In genomic region chr12:122965356-122965755, GRCh38 we compare ENCODE assay signal across 9 cellular contexts. TPM values are rescaled to one million over a fixed set of nuclear protein-coding genes. Genes with fewer than 3 reads are reported as not detected.
DNase-seq lines count a peak whose midpoint lies in the region; ATAC-seq and TF ChIP-seq lines count a peak whose summit lies in the region.
"Had no signal": no experiment of that assay in that cellular context is flagged by ENCODE, and none has a peak within 500 bp of the region (broad histone marks: within the 10 kb centered on the region; RNA-seq: fewer than 3 reads in every experiment).

No MANE protein-coding gene starts in this region.

- no peaks in the 10 kb centered on the region for H3K27me3 Mint-ChIP-seq in Caco-2 (ENCODE audit: insufficient read depth, unreplicated experiment)

- H3K9ac ChIP-seq in NT2/D1 (ENCODE audit: insufficient read length, low read depth) (peak overlapping the region; percentile 91), parathyroid adenoma (peak overlapping the region; percentile 31)

- peak overlapping the region; percentile 61 for H2AFZ ChIP-seq in parathyroid adenoma

- H3K27ac ChIP-seq in ectodermal cell (ENCODE audit: insufficient read depth, low read depth, low read length, poor library complexity, severe bottlenecking) (no peak overlapping the region), parathyroid adenoma (peak overlapping the region; percentile 17)

- TF ChIP-seq CTCF in Caco-2 (IDR thresholded peaks at IDR 0.05; ENCODE audit: insufficient read depth in 1 of 2, low read depth in 1 of 2, low read length in 1 of 2, severe bottlenecking in 1 of 2, unreplicated experiment in 1 of 2) (no peak), parathyroid adenoma (IDR thresholded peaks at IDR 0.05) (no peak)

- POLR2A ChIA-PET in Caco-2 (lab: Charles Lee) = no interaction called here

- ATAC-seq in HG02588 (IDR thresholded peaks at IDR 0.05; ENCODE audit: unreplicated experiment) (no peak), HG02840 (IDR thresholded peaks at IDR 0.05; ENCODE audit: low FRiP score, unreplicated experiment) (no peak)

- peaks cover 8% of the 10 kb centered on the region; the same call in 1 of the 2 replicates for H3K4me1 ChIP-seq in Caco-2
- peaks cover 13% of the 10 kb centered on the region for H3K4me1 ChIP-seq in NT2/D1 (ENCODE audit: insufficient read depth, insufficient read length)
- peaks cover 22% of the 10 kb centered on the region for H3K4me1 ChIP-seq in ectodermal cell (ENCODE audit: control insufficient read depth, insufficient read depth, low read length)
- H3K4me1 ChIP-seq in parathyroid adenoma = peaks cover 16% of the 10 kb centered on the region

- H3K9me3 Mint-ChIP-seq in Caco-2 (ENCODE audit: unreplicated experiment) = no peaks in the 10 kb centered on the region

- H3K4me3 ChIP-seq in Caco-2 (ENCODE audit: low read depth, low read length) (peak overlapping the region; percentile 53), NT2/D1 (ENCODE audit: insufficient read length, low read depth) (peak overlapping the region; percentile 69), ectodermal cell (ENCODE audit: insufficient read depth, low read depth, low read length) (peak overlapping the region; percentile 59), parathyroid adenoma (ENCODE audit: low read depth, low read length) (peak overlapping the region; percentile 80)

- WGBS in ectodermal cell, 2 experiments = 15 to 21% methylated on average over 11 of the region's 11 CpGs

- H3K27ac Mint-ChIP-seq in Caco-2 (ENCODE audit: unreplicated experiment) = no peak overlapping the region

- H3K4me1 Mint-ChIP-seq in Caco-2 (ENCODE audit: low read depth, unreplicated experiment) = peaks cover 5% of the 10 kb centered on the region

- DNase-seq in Caco-2 (no peak), NT2/D1 (ENCODE audit: low read depth, low spot score) (no peak), NCI-H146 (lab: John Stamatoyannopoulos, UW) (no peak), NCI-H510A (lab: John Stamatoyannopoulos, UW) (no peak)
- DNase-seq: left colon had no signal

- H3K27me3 ChIP-seq in Caco-2 (replicated peaks; ENCODE audit: control insufficient read depth, insufficient read depth, low read length) (no peaks in the 10 kb centered on the region), NT2/D1 (ENCODE audit: insufficient read depth, insufficient read length) (no peaks in the 10 kb centered on the region), ectodermal cell (ENCODE audit: control insufficient read depth, insufficient read depth, low read length, poor library complexity, severe bottlenecking) (no peaks in the 10 kb centered on the region), parathyroid adenoma (ENCODE audit: control insufficient read depth, insufficient read depth, low read length) (no peaks in the 10 kb centered on the region)

- no TSS peak for BruUV-seq in Caco-2 (replicated peaks; lab: Mats Ljungman, UMichigan)

- H3K36me3 ChIP-seq in Caco-2 (ENCODE audit: control insufficient read depth, insufficient read depth, low read length) (no peaks in the 10 kb centered on the region), NT2/D1 (ENCODE audit: insufficient read depth, insufficient read length, low read length) (peaks cover under 1% of the 10 kb centered on the region), ectodermal cell (ENCODE audit: control insufficient read depth, insufficient read depth, low read length) (no peaks in the 10 kb centered on the region), parathyroid adenoma (ENCODE audit: control insufficient read depth, insufficient read depth, low read length) (no peaks in the 10 kb centered on the region)

- H3K9me3 ChIP-seq in Caco-2 (no peaks in the 10 kb centered on the region), NT2/D1 (ENCODE audit: insufficient read depth, low read length) (no peaks in the 10 kb centered on the region), ectodermal cell (ENCODE audit: control insufficient read depth, low read length) (no peaks in the 10 kb centered on the region), parathyroid adenoma (ENCODE audit: control insufficient read depth, low read length) (no peaks in the 10 kb centered on the region)

- H3K4me2 ChIP-seq in parathyroid adenoma (ENCODE audit: low read length) = peak overlapping the region; percentile 94

- CTCF ChIA-PET in Caco-2 (lab: Charles Lee) = interaction anchor here (0.6 kb wide), 1 partner anchor 753 kb away, joined by 5 read pairs; no protein-coding TSS in a partner anchor

- H3K36me3 Mint-ChIP-seq in Caco-2 (ENCODE audit: insufficient read depth, unreplicated experiment) = peaks cover 5% of the 10 kb centered on the region

- intact Hi-C loops in Caco-2 (cut with micrococcal nuclease; ENCODE audit: unreplicated experiment) = no loop called here

- H3K79me2 ChIP-seq in parathyroid adenoma = peaks cover 9% of the 10 kb centered on the region

- H3K4me3 Mint-ChIP-seq in Caco-2 (ENCODE audit: unreplicated experiment) = peak overlapping the region; percentile 68

RNA-seq across cellular contexts. Expression of gene ABCB9, which starts 0.9 kb away (rescaled TPM):
- total RNA-seq in Caco-2 (2022) = 6.7 and 8.1 TPM in 2 replicates
- polyA plus RNA-seq in ectodermal cell (2013, experiment 1 of 4) = 6.7 TPM
- 6.1 TPM for polyA plus RNA-seq in ectodermal cell (2013, experiment 2 of 4)
- 5.1 TPM for polyA plus RNA-seq in ectodermal cell (2013, experiment 3 of 4)
- 4.4 TPM for polyA plus RNA-seq in ectodermal cell (2013, experiment 4 of 4)

RNA-seq across cellular contexts. Expression of gene OGFOD2, which starts 9.7 kb away (rescaled TPM):
- total RNA-seq in Caco-2 (2022) = 21.6 and 22.7 TPM in 2 replicates
- 16.6 TPM for polyA plus RNA-seq in ectodermal cell (2013, experiment 1 of 4)
- 15.7 TPM for polyA plus RNA-seq in ectodermal cell (2013, experiment 2 of 4)
- polyA plus RNA-seq in ectodermal cell (2013, experiment 3 of 4) = 9.0 TPM
- polyA plus RNA-seq in ectodermal cell (2013, experiment 4 of 4) = 13.4 TPM

RNA-seq across cellular contexts. Expression of gene ARL6IP4, which starts 15.1 kb away (rescaled TPM):
- total RNA-seq in Caco-2 (2022) = 99.6 and 103 TPM in 2 replicates
- 159 TPM for polyA plus RNA-seq in ectodermal cell (2013, experiment 1 of 4)
- 151 TPM for polyA plus RNA-seq in ectodermal cell (2013, experiment 2 of 4)
- polyA plus RNA-seq in ectodermal cell (2013, experiment 3 of 4) = 149 TPM
- polyA plus RNA-seq in ectodermal cell (2013, experiment 4 of 4) = 157 TPM
